Comparison of ENCODE assay signal across 16 cellular contexts in genomic region chr3:11706604-11707003, GRCh38.
"Had no signal": no experiment of that assay in that cellular context is flagged by ENCODE, and none has a peak within 500 bp of the region (broad histone marks: within the 10 kb centered on the region; RNA-seq: fewer than 3 reads in every experiment).

No MANE protein-coding gene starts in this region.

- H3K27me3 ChIP-seq: esophagus squamous epithelium, testis, tibial nerve had no signal

- H3K4me1 ChIP-seq: testis had no signal

- DNase-seq: effector memory CD4-positive, alpha-beta T cell; esophagus squamous epithelium; foreskin fibroblast; mesendoderm; naive B cell; nephron progenitor cell; posterior cingulate gyrus; stimulated activated CD4-positive, alpha-beta T cell treated with anti-CD3 and anti-CD28 coated beads, Interleukin-2, amount 100 ng/mL, for 24 hours; stimulated activated CD4-positive, alpha-beta T cell treated with anti-CD3 and anti-CD28 coated beads, Interleukin-4, amount 100 ng/mL, for 4 hours; stimulated activated naive B cell treated with anti-CD40 and anti-IgM and Interleukin-4, amounts not matched to agents 10 μg/mL and 1 μg/mL and 100 μg/mL, for 72 hours; stimulated activated naive CD8-positive, alpha-beta T cell treated with anti-CD3 and anti-CD28 coated beads, Interleukin-15, amount 100 ng/mL, for 72 hours; testis had no signal

- H3K4me3 Mint-ChIP-seq: nephron progenitor cell; stimulated activated naive B cell treated with anti-CD40 and anti-IgM and Interleukin-4, amounts not matched to agents 10 μg/mL and 1 μg/mL and 100 μg/mL, for 72 hours; stimulated activated naive CD8-positive, alpha-beta T cell treated with anti-CD3 and anti-CD28 coated beads, Interleukin-15, amount 100 ng/mL, for 72 hours had no signal

- ATAC-seq: sciatic nerve; stimulated activated naive B cell treated with anti-CD40 and anti-IgM and Interleukin-4, amounts not matched to agents 10 μg/mL and 1 μg/mL and 100 μg/mL, for 72 hours; stimulated activated naive CD8-positive, alpha-beta T cell treated with anti-CD3 and anti-CD28 coated beads, Interleukin-15, amount 100 ng/mL, for 72 hours had no signal

- H3K27me3 Mint-ChIP-seq: naive B cell; stimulated activated naive CD8-positive, alpha-beta T cell treated with anti-CD3 and anti-CD28 coated beads, Interleukin-15, amount 100 ng/mL, for 72 hours had no signal

- FAIRE-seq: endometrium had no signal

- H3K27ac ChIP-seq: epithelial cell of prostate, testis, tibial nerve had no signal

- H3K9me3 ChIP-seq: testis, tibial nerve had no signal

- H3K4me3 ChIP-seq: esophagus squamous epithelium, testis, tibial nerve had no signal

- H3K4me1 Mint-ChIP-seq: nephron progenitor cell; stimulated activated naive CD8-positive, alpha-beta T cell treated with anti-CD3 and anti-CD28 coated beads, Interleukin-15, amount 100 ng/mL, for 72 hours had no signal

- H3K27ac Mint-ChIP-seq: naive B cell; stimulated activated naive B cell treated with anti-CD40 and anti-IgM and Interleukin-4, amounts not matched to agents 10 μg/mL and 1 μg/mL and 100 μg/mL, for 72 hours; stimulated activated naive CD8-positive, alpha-beta T cell treated with anti-CD3 and anti-CD28 coated beads, Interleukin-15, amount 100 ng/mL, for 72 hours had no signal

- H3K36me3 ChIP-seq: esophagus squamous epithelium had no signal
